ENCODE assay signal across 8 cellular contexts in the genomic region with DNA sequence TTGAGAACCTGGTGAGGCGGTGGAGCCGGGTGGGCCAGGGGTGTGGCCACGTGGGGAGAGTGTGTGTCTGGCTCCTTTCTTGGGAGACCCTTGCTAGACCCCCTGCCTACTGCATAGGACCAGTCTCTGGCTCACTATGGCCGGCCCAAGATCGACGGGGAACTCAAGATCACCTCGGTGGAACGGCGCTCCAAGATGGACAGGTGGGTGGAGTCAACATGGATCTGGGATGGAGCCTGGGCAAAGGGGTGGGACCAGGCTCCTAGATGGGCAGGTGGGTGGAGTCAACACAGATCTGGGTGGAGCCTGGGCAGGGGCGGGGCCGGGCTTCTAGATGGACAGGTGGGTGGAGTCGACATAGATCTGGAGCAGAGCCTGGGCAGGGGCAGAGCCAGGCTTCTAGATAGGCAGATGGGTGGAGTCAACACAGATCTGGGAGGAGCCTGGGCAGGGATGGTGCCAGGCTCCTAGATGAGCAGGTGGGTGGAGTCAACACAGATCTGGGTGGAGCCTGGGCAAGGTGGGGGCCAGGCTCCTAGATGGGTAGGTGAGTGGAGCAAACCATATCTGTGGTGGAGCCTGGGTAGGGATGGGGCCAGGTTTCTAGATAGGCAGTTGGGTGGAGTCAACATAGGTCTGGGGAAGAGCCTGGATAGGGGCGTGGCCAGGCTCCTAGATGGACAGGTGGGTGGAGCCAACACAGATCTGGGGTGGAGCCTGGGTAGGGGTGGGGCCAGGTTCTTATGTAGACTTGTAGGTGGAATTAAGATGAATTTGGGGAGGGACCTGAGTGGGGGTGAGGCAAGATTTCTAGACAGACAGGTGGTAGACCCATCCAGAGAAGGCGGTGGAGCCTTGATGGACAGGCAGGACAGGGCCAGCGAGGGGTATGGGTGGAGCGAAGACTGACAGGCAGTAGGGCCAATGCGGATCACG. TPM values are rescaled to one million over a fixed set of nuclear protein-coding genes. Genes with fewer than 3 reads are reported as not detected.
DNase-seq lines count a peak whose midpoint lies in the region; ATAC-seq and TF ChIP-seq lines count a peak whose summit lies in the region.

No MANE protein-coding gene starts in this region.

- TF ChIP-seq CTCF in PC-9 (conservative IDR thresholded peaks at IDR 0.05), result no peak

- no TSS peak for BruUV-seq in PC-9 (replicated peaks; lab: Mats Ljungman, UMichigan)

- H3K36me3 ChIP-seq in PC-9 (ENCODE audit: low read depth), result no peaks in the 10 kb centered on the region

- H3K9me2 ChIP-seq in PC-9 (ENCODE audit: insufficient read depth), result no peaks in the 10 kb centered on the region

- peak overlapping the region; percentile 82 for H3K27ac ChIP-seq in PC-9

- H3K4me3 ChIP-seq in PC-9, result peak overlapping the region; percentile 73

- H3K4me1 ChIP-seq in PC-9 (replicated peaks; ENCODE audit: insufficient read depth), result peaks cover 8% of the 10 kb centered on the region

- no peaks in the 10 kb centered on the region for H3K9me3 ChIP-seq in PC-9 (ENCODE audit: insufficient read depth, low read depth)

- H3K4me2 ChIP-seq in PC-9, result peak overlapping the region; percentile 83

- H2AFZ ChIP-seq in PC-9, result peak overlapping the region; percentile 68; the same call in 1 of the 2 replicates

- no peaks in the 10 kb centered on the region for H3K79me2 ChIP-seq in PC-9 (ENCODE audit: low read depth)

- H4K20me1 ChIP-seq in PC-9 (ENCODE audit: insufficient read depth), result no peaks in the 10 kb centered on the region

- intact Hi-C loops in PC-9 (cut with micrococcal nuclease; ENCODE audit: unreplicated experiment), result loop anchor here (1.0 to 2.0 kb wide), 2 partner anchors 28 to 62 kb away; a partner anchor contains a TSS

- peaks cover 6% of the 10 kb centered on the region; the same call in 1 of the 2 replicates for H3F3A ChIP-seq in PC-9 (ENCODE audit: insufficient read depth, low read depth)

- DNase-seq in NCI-H146 (lab: John Stamatoyannopoulos, UW) (peak; percentile 17), NCI-H146 treated with DMSO at 0.1 percent for 48 hours (lab: John Stamatoyannopoulos, UW; ENCODE audit: unreplicated experiment) (no peak), PC-9 (peak; percentile 83 to 88), dermis blood vessel endothelial cell (peak; percentile 9), NCI-H1417 (lab: John Stamatoyannopoulos, UW) (no peak), middle frontal gyrus (ENCODE audit: extremely low spot score, low spot score) (no peak)
- DNase-seq in stimulated activated CD8-positive, alpha-beta memory T cell treated with anti-CD3 and anti-CD28 coated beads, Interleukin-15, amount 100 ng/mL, for 48 hours (ENCODE audit: low read depth in 2 of 2), result peak; percentile 27 to 42

- CTCF ChIA-PET in PC-9 (lab: Charles Lee), result no interaction called here

- POLR2A ChIA-PET in PC-9 (lab: Charles Lee; ENCODE audit: unreplicated experiment), result interaction anchor here (0.6 to 0.8 kb wide), 2 partner anchors 28 to 156 kb away, joined by 4 to 7 read pairs; no protein-coding TSS in a partner anchor

- no peak for ATAC-seq in GM19023 (IDR thresholded peaks at IDR 0.05; ENCODE audit: unreplicated experiment)

- H3K27me3 ChIP-seq in PC-9 (ENCODE audit: insufficient read depth, low read depth), result no peaks in the 10 kb centered on the region

RNA-seq across cellular contexts. Expression of a gene that starts 56.5 kb away (rescaled TPM):
- total RNA-seq in PC-9 (2021), result 7.5 and 8.2 TPM in 2 replicates
- total RNA-seq in dermis blood vessel endothelial cell, result 0.09 TPM in 1 of 2 replicates, not detected in the other

RNA-seq across cellular contexts. Expression of a gene that starts 58.4 kb away (rescaled TPM):
- total RNA-seq in PC-9 (2021) (not detected in 2 replicates), dermis blood vessel endothelial cell (not detected in 2 replicates)

Comparison
In these comparisons a context has a peak if more than half of its experiments do, and no peak if none do; other contexts are left out.
1. DNase-seq: peak in NCI-H146 (single experiment), PC-9 (2 of 2), dermis blood vessel endothelial cell (single experiment) and stimulated activated CD8-positive, alpha-beta memory T cell treated with anti-CD3 and anti-CD28 coated beads, Interleukin-15, amount 100 ng/mL, for 48 hours (2 of 2); none in NCI-H146 treated with DMSO at 0.1 percent for 48 hours (single experiment), NCI-H1417 (0 of 3) and middle frontal gyrus (single experiment).